8 cellular contexts compared by ENCODE assay signal in the genomic region with DNA sequence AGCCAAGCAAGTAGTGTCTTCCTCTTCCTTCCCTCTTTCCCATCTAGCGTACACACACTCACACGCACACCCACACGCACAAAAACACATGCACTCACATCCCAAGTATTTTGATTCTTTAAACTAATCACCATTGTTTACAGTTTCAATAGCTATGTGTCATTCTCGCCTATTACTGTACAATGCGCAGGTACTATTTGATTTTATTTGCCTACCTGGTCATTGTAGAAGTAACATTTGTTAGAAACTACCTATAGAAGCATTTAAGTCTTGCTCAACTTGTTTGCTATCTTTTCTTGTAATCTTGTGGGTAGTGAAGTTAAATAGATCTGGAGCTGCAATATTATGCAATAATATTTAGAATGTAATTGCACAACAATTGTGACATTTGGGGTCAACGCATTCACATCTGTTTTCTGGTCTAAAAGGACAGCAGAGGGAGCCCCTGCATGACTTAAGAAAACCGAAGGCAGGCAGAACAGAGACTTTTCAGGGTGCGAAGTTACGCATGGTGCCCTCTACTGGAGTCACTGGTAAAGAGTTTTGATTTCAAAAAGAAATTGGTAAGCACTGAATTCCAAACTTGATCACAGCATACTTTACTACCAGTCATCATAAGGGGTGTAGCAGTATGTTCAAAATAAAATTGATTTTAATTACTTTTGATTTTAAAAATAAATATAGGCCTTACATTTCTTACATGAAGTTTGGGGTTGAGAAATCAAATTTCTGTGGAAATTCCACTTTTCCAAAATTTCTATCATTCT.
DNase-seq lines count a peak whose midpoint lies in the region; ATAC-seq, FAIRE-seq and TF ChIP-seq lines count a peak whose summit lies in the region.

No MANE protein-coding gene starts in this region.

- TF ChIP-seq CTCF in RWPE2 (IDR thresholded peaks at IDR 0.05; ENCODE audit: poor library complexity, severe bottlenecking) (peak; percentile 97), lower leg skin (IDR thresholded peaks at IDR 0.05) (no peak), upper lobe of left lung (IDR thresholded peaks at IDR 0.05) (peak in 5 of 6 experiments; percentile 25 to 67 (median 57))

- no peak for TF ChIP-seq EP300 in upper lobe of left lung (IDR thresholded peaks at IDR 0.05)

- H3K27ac ChIP-seq in RWPE2 (ENCODE audit: poor library complexity, severe bottlenecking) = no peak overlapping the region
- no peak overlapping the region for H3K27ac ChIP-seq in upper lobe of left lung

- no peak overlapping the region for H3K4me3 ChIP-seq in MG63
- no peak overlapping the region for H3K4me3 ChIP-seq in RWPE2 (ENCODE audit: severe bottlenecking)
- no peak overlapping the region for H3K4me3 ChIP-seq in lower leg skin (ENCODE audit: low read depth, poor library complexity, severe bottlenecking)
- no peak overlapping the region for H3K4me3 ChIP-seq in upper lobe of left lung

- FAIRE-seq in GM12892 (lab: Jason Lieb, UNC) = peak; percentile 14

- peaks cover 14% of the 10 kb centered on the region for H3K4me1 ChIP-seq in RWPE2 (ENCODE audit: insufficient read depth, poor library complexity, severe bottlenecking)
- H3K4me1 ChIP-seq in upper lobe of left lung = no peaks in the 10 kb centered on the region

- H3K27me3 ChIP-seq in MG63 (no peaks in the 10 kb centered on the region), RWPE2 (ENCODE audit: insufficient read depth, poor library complexity, severe bottlenecking) (no peaks in the 10 kb centered on the region), upper lobe of left lung (no peaks in the 10 kb centered on the region)

- DNase-seq in AG08396 (ENCODE audit: low spot score) (peak; percentile 65), GM12892 (ENCODE audit: insufficient read length) (no peak), MG63 (peak; percentile 39), RWPE2 (ENCODE audit: low spot score) (peak; percentile 50), dermis blood vessel endothelial cell (peak; percentile 92), lower leg skin (ENCODE audit: low spot score in 2 of 2) (peak; percentile 75 to 81), upper lobe of left lung (peak in 1 of 2 donors; percentile 59)

- intact Hi-C loops in lower leg skin (cut with DNase I; ENCODE audit: low total_unique reads) = no loop called here

- H3K36me3 ChIP-seq in MG63 (no peaks in the 10 kb centered on the region), RWPE2 (ENCODE audit: low read depth) (no peaks in the 10 kb centered on the region), upper lobe of left lung (no peaks in the 10 kb centered on the region)

- 25 to 30% methylated on average over 9 of the region's 9 CpGs for WGBS in lower leg skin, 2 donors
- WGBS in upper lobe of left lung, 2 donors = 31 to 32% methylated on average over 9 of the region's 9 CpGs

- H3K9me3 ChIP-seq in MG63 (no peaks in the 10 kb centered on the region), RWPE2 (ENCODE audit: severe bottlenecking) (no peaks in the 10 kb centered on the region), upper lobe of left lung (no peaks in the 10 kb centered on the region)

- TF ChIP-seq POLR2A in GM12892 (IDR thresholded peaks at IDR 0.05; ENCODE audit: low read depth, low read length) (no peak), lower leg skin (IDR thresholded peaks at IDR 0.05) (no peak), upper lobe of left lung (IDR thresholded peaks at IDR 0.05) (no peak)

- ATAC-seq in HG02610 (IDR thresholded peaks at IDR 0.05; ENCODE audit: unreplicated experiment) = peak; percentile 93
- peak; percentile 76 for ATAC-seq in RWPE2 (ENCODE audit: low read depth)
- ATAC-seq in upper lobe of left lung (ENCODE audit: low FRiP score in 2 of 2) = peak; percentile 49 to 92

Comparison
In these comparisons a context has a peak if more than half of its experiments do, and no peak if none do; other contexts are left out.
1. CTCF ChIP-seq: peak in RWPE2 (single experiment) and upper lobe of left lung (5 of 6); none in lower leg skin (0 of 3).
2. Peak in every context shown above with its lines, with median percentiles within 50 percentile points of each other: ATAC-seq.